In the genomic region with DNA sequence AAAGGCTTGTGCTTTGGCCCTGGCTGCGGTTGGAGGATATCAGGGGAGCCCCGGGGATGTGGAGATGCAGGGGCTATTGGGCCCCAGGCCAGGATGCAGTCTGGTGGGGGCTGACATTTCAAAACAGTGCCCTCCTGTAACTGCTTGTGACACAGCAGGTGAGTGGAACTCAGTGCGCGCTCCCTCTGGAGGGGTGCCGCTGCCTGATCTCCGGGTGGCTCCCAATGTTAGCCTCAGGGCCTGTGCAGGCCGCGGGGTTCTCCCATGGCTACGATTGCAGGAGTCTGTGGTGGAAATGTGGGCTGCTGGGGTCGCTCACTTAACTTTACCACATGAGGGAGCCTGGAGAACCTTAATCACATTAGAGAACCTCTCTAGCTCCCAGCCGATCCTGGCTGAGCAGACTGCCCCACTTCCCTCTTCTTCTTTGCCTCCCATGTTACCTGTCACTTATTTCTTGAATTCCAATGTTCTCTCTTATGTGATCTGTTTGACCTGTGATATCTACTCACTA, we compare ENCODE assay signal across 20 cellular contexts.
"Had no signal": no experiment of that assay in that cellular context is flagged by ENCODE, and none has a peak within 500 bp of the region (broad histone marks: within the 10 kb centered on the region; RNA-seq: fewer than 3 reads in every experiment).

No MANE protein-coding gene starts in this region.

- H3K4me1 ChIP-seq: adrenal gland had no signal

- H3K4me2 ChIP-seq: smooth muscle cell had no signal

- H3K27me3 ChIP-seq: adrenal gland, dorsolateral prefrontal cortex, ovary had no signal

- H3K36me3 Mint-ChIP-seq: activated naive CD4-positive, alpha-beta T cell treated with anti-CD3 and anti-CD28 coated beads, Interleukin-2, amount 50 U/mL, for 24 hours; stimulated activated naive B cell treated with anti-CD40 and anti-IgM and Interleukin-4, amounts not matched to agents 10 μg/mL and 1 μg/mL and 100 μg/mL, for 72 hours had no signal

- DNase-seq: activated B cell treated with CpG ODN at 0.5 μM for 24 hours; activated CD4-positive, alpha-beta T cell treated with anti-CD3 and anti-CD28 coated beads, Interleukin-2, amount 10 ng/mL, durations not matched to agents 24 days and 14 days; activated CD8-positive, alpha-beta T cell treated with anti-CD3 and anti-CD28 coated beads for 36 hours; activated T-cell treated with anti-CD3 and anti-CD28 coated beads, Interleukin-2, amount 50 U/mL, for 24 hours; adrenal gland; dorsolateral prefrontal cortex; foreskin fibroblast; islet precursor cell; mucosa of descending colon; naive B cell; ovary; stimulated activated CD4-positive, alpha-beta T cell treated with anti-CD3 and anti-CD28 coated beads, Interleukin-4, amount 100 ng/mL, for 4 hours; stimulated activated naive B cell treated with anti-CD40 and anti-IgM and Interleukin-4, amounts not matched to agents 10 μg/mL and 1 μg/mL and 100 μg/mL, for 72 hours; SW 1271; T-helper 2 cell had no signal

- H3K27ac ChIP-seq: adrenal gland, epithelial cell of prostate, ovary, thoracic aorta had no signal

- H3K4me3 Mint-ChIP-seq: activated B cell treated with CpG ODN at 0.5 μM for 24 hours; activated CD4-positive, alpha-beta T cell treated with anti-CD3 and anti-CD28 coated beads, Interleukin-2, amount 10 ng/mL, durations not matched to agents 24 days and 14 days; activated CD8-positive, alpha-beta T cell treated with anti-CD3 and anti-CD28 coated beads for 36 hours; activated naive CD4-positive, alpha-beta T cell treated with anti-CD3 and anti-CD28 coated beads, Interleukin-2, amount 50 U/mL, for 24 hours; activated T-cell treated with anti-CD3 and anti-CD28 coated beads, Interleukin-2, amount 50 U/mL, for 24 hours; neural crest cell; stimulated activated naive B cell treated with anti-CD40 and anti-IgM and Interleukin-4, amounts not matched to agents 10 μg/mL and 1 μg/mL and 100 μg/mL, for 72 hours had no signal

- H3K4me3 ChIP-seq: adrenal gland, dorsolateral prefrontal cortex, mucosa of descending colon, ovary, smooth muscle cell, thoracic aorta had no signal

- H3K27me3 Mint-ChIP-seq: activated B cell treated with CpG ODN at 0.5 μM for 24 hours; activated CD4-positive, alpha-beta T cell treated with anti-CD3 and anti-CD28 coated beads, Interleukin-2, amount 10 ng/mL, durations not matched to agents 24 days and 14 days; activated CD8-positive, alpha-beta T cell treated with anti-CD3 and anti-CD28 coated beads for 36 hours; activated T-cell treated with anti-CD3 and anti-CD28 coated beads, Interleukin-2, amount 50 U/mL, for 24 hours; naive B cell; stimulated activated naive B cell treated with anti-CD40 and anti-IgM and Interleukin-4, amounts not matched to agents 10 μg/mL and 1 μg/mL and 100 μg/mL, for 72 hours had no signal

- H3K9me3 ChIP-seq: adrenal gland, mucosa of descending colon, ovary, thoracic aorta had no signal

- H3K36me3 ChIP-seq: adrenal gland, ovary, thoracic aorta had no signal

- H3K27ac Mint-ChIP-seq: activated B cell treated with CpG ODN at 0.5 μM for 24 hours; activated CD4-positive, alpha-beta T cell treated with anti-CD3 and anti-CD28 coated beads, Interleukin-2, amount 10 ng/mL, durations not matched to agents 24 days and 14 days; activated CD8-positive, alpha-beta T cell treated with anti-CD3 and anti-CD28 coated beads for 36 hours; activated naive CD4-positive, alpha-beta T cell treated with anti-CD3 and anti-CD28 coated beads, Interleukin-2, amount 50 U/mL, for 24 hours; activated T-cell treated with anti-CD3 and anti-CD28 coated beads, Interleukin-2, amount 50 U/mL, for 24 hours; naive B cell; stimulated activated naive B cell treated with anti-CD40 and anti-IgM and Interleukin-4, amounts not matched to agents 10 μg/mL and 1 μg/mL and 100 μg/mL, for 72 hours had no signal

- H3K4me1 Mint-ChIP-seq: activated B cell treated with CpG ODN at 0.5 μM for 24 hours; activated CD4-positive, alpha-beta T cell treated with anti-CD3 and anti-CD28 coated beads, Interleukin-2, amount 10 ng/mL, durations not matched to agents 24 days and 14 days; activated naive CD4-positive, alpha-beta T cell treated with anti-CD3 and anti-CD28 coated beads, Interleukin-2, amount 50 U/mL, for 24 hours; naive B cell; neural crest cell; stimulated activated naive B cell treated with anti-CD40 and anti-IgM and Interleukin-4, amounts not matched to agents 10 μg/mL and 1 μg/mL and 100 μg/mL, for 72 hours had no signal
